8 cellular contexts compared by ENCODE assay signal in genomic region chr3:112770026-112770626, GRCh38.
DNase-seq lines count a peak whose midpoint lies in the region; ATAC-seq, FAIRE-seq and TF ChIP-seq lines count a peak whose summit lies in the region.

No MANE protein-coding gene starts in this region.

- H3K4me1 ChIP-seq in PC-9 (replicated peaks; ENCODE audit: insufficient read depth) (peaks cover 51% of the 10 kb centered on the region), endothelial cell of umbilical vein (ENCODE audit: control insufficient read depth, extremely low read depth, insufficient read depth, low read length) (peaks cover 2% of the 10 kb centered on the region)

- H4K20me1 ChIP-seq in PC-9 (ENCODE audit: insufficient read depth): no peaks in the 10 kb centered on the region
- H4K20me1 ChIP-seq in endothelial cell of umbilical vein (replicated peaks; ENCODE audit: control insufficient read depth, extremely low read depth, insufficient read depth, low read length): no peaks in the 10 kb centered on the region

- peaks cover 32% of the 10 kb centered on the region for H3F3A ChIP-seq in PC-9 (ENCODE audit: insufficient read depth, low read depth)

- no peak for TF ChIP-seq POLR2A in endothelial cell of umbilical vein (IDR thresholded peaks at IDR 0.05; ENCODE audit: low read depth, low read length)

- H3K27ac ChIP-seq in PC-9 (0 out of 2 replicates have a peak overlapping the region, but pooled peaks have one; percentile 31), endothelial cell of umbilical vein (ENCODE audit: insufficient read depth, low read depth, low read length) (no peak overlapping the region)

- peak; percentile 44 for FAIRE-seq in endothelial cell of umbilical vein (lab: Jason Lieb, UNC)

- no peaks in the 10 kb centered on the region for H3K36me3 ChIP-seq in PC-9 (ENCODE audit: low read depth)
- H3K36me3 ChIP-seq in endothelial cell of umbilical vein (ENCODE audit: control insufficient read depth in 2 of 2, extremely low read depth in 1 of 2, insufficient read depth in 2 of 2, low read length in 2 of 2): no peaks in the 10 kb centered on the region

- TF ChIP-seq CTCF in PC-9 (conservative IDR thresholded peaks at IDR 0.05) (no peak), endothelial cell of umbilical vein (IDR thresholded peaks at IDR 0.05; ENCODE audit: extremely low read depth in 1 of 2, insufficient read depth in 1 of 2, low read depth in 1 of 2, low read length in 2 of 2) (no peak)

- H3K9me2 ChIP-seq in PC-9 (ENCODE audit: insufficient read depth): no peaks in the 10 kb centered on the region

- H2AFZ ChIP-seq in PC-9 (no peak overlapping the region), endothelial cell of umbilical vein (ENCODE audit: low read depth, low read length) (peak overlapping the region; percentile 19)

- H3K27me3 ChIP-seq in PC-9 (ENCODE audit: insufficient read depth, low read depth): no peaks in the 10 kb centered on the region
- no peaks in the 10 kb centered on the region for H3K27me3 ChIP-seq in endothelial cell of umbilical vein (ENCODE audit: control insufficient read depth in 2 of 2, insufficient read depth in 2 of 2, low read length in 2 of 2)

- no TSS peak for BruUV-seq in PC-9 (replicated peaks; lab: Mats Ljungman, UMichigan)
- TSS peak; percentile 67 for BruUV-seq in endothelial cell of umbilical vein (replicated peaks; lab: Mats Ljungman, UMichigan)

- ATAC-seq in GM19397 (IDR thresholded peaks at IDR 0.05; ENCODE audit: unreplicated experiment): no peak

- H3K79me2 ChIP-seq in PC-9 (ENCODE audit: low read depth) (no peaks in the 10 kb centered on the region), endothelial cell of umbilical vein (ENCODE audit: control insufficient read depth, insufficient read depth, low read length) (no peaks in the 10 kb centered on the region)

- H3K4me2 ChIP-seq in PC-9 (no peak overlapping the region), endothelial cell of umbilical vein (ENCODE audit: insufficient read depth, low read length) (no peak overlapping the region)

- peaks cover 5% of the 10 kb centered on the region; the same call in 1 of the 2 replicates for H3K9me3 ChIP-seq in PC-9 (ENCODE audit: insufficient read depth, low read depth)
- no peaks in the 10 kb centered on the region for H3K9me3 ChIP-seq in endothelial cell of umbilical vein (replicated peaks; ENCODE audit: control insufficient read depth, insufficient read depth, low read length)

- DNase-seq in HCEC 1CT (peak; percentile 88), PC-9 (no peak), endothelial cell of umbilical vein (ENCODE audit: low read depth, low spot score) (peak; percentile 24), COLO829 (ENCODE audit: low spot score) (no peak), C1 segment of cervical spinal cord (lab: John Stamatoyannopoulos, UW) (no peak), cortex of kidney (lab: John Stamatoyannopoulos, UW) (no peak)
- DNase-seq in stimulated activated CD4-positive, alpha-beta T cell treated with anti-CD3 and anti-CD28 coated beads, Interleukin-1b, Interleukin-23, amount 100 ng/mL, for 24 hours (ENCODE audit: low read depth in 4 of 4, low spot score in 1 of 4): peak; percentile 8 to 36 (median 17)

- POLR2A ChIA-PET in PC-9 (lab: Charles Lee; ENCODE audit: unreplicated experiment) (interaction anchor here (0.6 to 1.0 kb wide), 2 partner anchors 8 to 117 kb away, joined by 3 to 17 read pairs; no protein-coding TSS in a partner anchor), endothelial cell of umbilical vein (lab: Charles Lee) (no interaction called here)

- no peak overlapping the region for H3K9ac ChIP-seq in endothelial cell of umbilical vein (replicated peaks; ENCODE audit: extremely low read depth, insufficient read depth, low read length)

- CTCF ChIA-PET in PC-9 (lab: Charles Lee): no interaction called here
- CTCF ChIA-PET in endothelial cell of umbilical vein (lab: Charles Lee): interaction anchor here (0.7 to 1.0 kb wide), 3 partner anchors 20 to 36 kb away, joined by 3 read pairs; no protein-coding TSS in a partner anchor

- intact Hi-C loops in PC-9 (cut with micrococcal nuclease; ENCODE audit: unreplicated experiment): no loop called here
- intact Hi-C loops in endothelial cell of umbilical vein (cut with micrococcal nuclease): no loop called here

- H3K4me3 ChIP-seq in PC-9 (no peak overlapping the region), endothelial cell of umbilical vein (replicated peaks in 1 of 3; ENCODE audit: insufficient read depth in 1 of 3, low read depth in 1 of 3, low read length in 3 of 3) (no peak overlapping the region)

- dilution Hi-C loops in endothelial cell of umbilical vein (cut with MboI; ENCODE audit: extremely low pct_ligation_motif_present, low sequenced_read_pairs): no loop called here

- H3K9me1 ChIP-seq in endothelial cell of umbilical vein (replicated peaks; ENCODE audit: control insufficient read depth, extremely low read depth, insufficient read depth, low read length): no peaks in the 10 kb centered on the region

TF ChIP-seq in endothelial cell of umbilical vein, 7 proteins besides CTCF, POLR2A, EP300 and RAD21:
- TF ChIP-seq POLR2AphosphoS5 (IDR thresholded peaks at IDR 0.05; ENCODE audit: insufficient read depth, low read depth, low read length) (no peak), JUN (IDR thresholded peaks at IDR 0.05; ENCODE audit: borderline replicate concordance, insufficient read depth, insufficient read length, low read depth) (peak; percentile 18), MYC (IDR thresholded peaks at IDR 0.05; ENCODE audit: low read depth, low read length) (no peak), FOS (IDR thresholded peaks at IDR 0.05; ENCODE audit: borderline replicate concordance, insufficient read depth, low read length) (peak; percentile 23)

Comparison
In these comparisons a context has a peak if more than half of its experiments do, and no peak if none do; other contexts are left out.
1. DNase-seq: peak in HCEC 1CT (single experiment), endothelial cell of umbilical vein (single experiment) and stimulated activated CD4-positive, alpha-beta T cell treated with anti-CD3 and anti-CD28 coated beads, Interleukin-1b, Interleukin-23, amount 100 ng/mL, for 24 hours (4 of 4); none in PC-9 (0 of 2), COLO829 (single experiment), C1 segment of cervical spinal cord (0 of 14) and cortex of kidney (single experiment).